ENCODE assay signal across 1 cellular context in genomic region chr2:207749873-207750272, GRCh38.
TF ChIP-seq lines count a peak whose summit lies in the region.

No MANE protein-coding gene starts in this region.

TF ChIP-seq in A549, 52 proteins besides CTCF, POLR2A, EP300 and RAD21 (continued from another document):
- TF ChIP-seq REST (IDR thresholded peaks at IDR 0.05) (no peak), CHD2 (IDR thresholded peaks at IDR 0.05; ENCODE audit: low read length, partially characterized antibody) (no peak), SREBF2 (IDR thresholded peaks at IDR 0.05) (no peak), ESRRA (IDR thresholded peaks at IDR 0.05; ENCODE audit: borderline replicate concordance, low read length) (no peak), RARB (CRISPR knock-in tag; IDR thresholded peaks at IDR 0.05) (no peak), ELK1 (IDR thresholded peaks at IDR 0.05; ENCODE audit: low read depth, low read length) (no peak), HMGXB4 (CRISPR knock-in tag; IDR thresholded peaks at IDR 0.05; ENCODE audit: borderline replicate concordance) (no peak), CBX8 (IDR thresholded peaks at IDR 0.05) (no peak)
